In the genomic region with DNA sequence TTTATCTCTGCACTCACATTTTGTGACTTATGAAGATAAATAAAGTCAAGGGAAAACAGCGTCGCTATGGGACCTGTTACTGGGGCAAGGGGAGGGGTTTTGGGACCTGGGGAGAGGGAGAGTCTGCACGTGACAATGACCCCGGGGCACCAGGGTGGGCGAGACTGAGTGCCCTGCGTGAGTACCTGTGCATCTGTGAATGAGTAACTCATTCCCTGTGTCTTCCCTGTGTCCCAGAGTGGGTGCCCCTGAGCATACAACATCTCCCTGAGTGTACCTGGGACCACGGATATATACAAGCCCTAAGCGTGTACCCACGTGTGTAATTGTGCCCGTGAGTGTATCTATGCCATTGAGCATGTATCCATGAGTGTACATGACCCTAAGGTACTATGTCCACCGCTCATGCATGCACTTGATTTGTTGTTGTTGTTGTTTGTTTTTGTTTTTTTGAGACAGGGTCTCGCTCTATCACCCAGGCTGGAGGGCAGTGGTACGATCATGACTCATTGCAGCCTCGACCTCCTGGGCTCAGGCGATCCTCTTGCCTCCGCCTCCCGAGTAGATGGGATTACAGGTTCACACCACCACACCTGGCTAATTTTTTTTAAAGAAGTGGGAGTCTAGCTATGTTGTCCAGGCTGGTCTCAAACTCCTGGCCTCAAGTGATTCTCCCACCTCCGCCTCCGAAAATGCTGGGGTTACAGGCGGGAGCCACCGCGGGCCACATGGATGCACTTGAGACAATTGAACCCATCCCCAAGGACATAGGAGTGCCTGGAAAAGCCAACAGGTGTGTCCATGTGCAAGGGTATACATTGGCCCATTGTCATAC, we compare ENCODE assay signal across 8 cellular contexts. TPM values are rescaled to one million over a fixed set of nuclear protein-coding genes. Genes with fewer than 3 reads are reported as not detected.
DNase-seq lines count a peak whose midpoint lies in the region; ATAC-seq and TF ChIP-seq lines count a peak whose summit lies in the region.

No MANE protein-coding gene starts in this region.

- no peak overlapping the region for H2BK15ac ChIP-seq in mesenchymal stem cell (ENCODE audit: low read depth, poor library complexity, severe bottlenecking)

- intact Hi-C loops in Right ventricle myocardium superior (cut with DNase I): loop anchor here (5.0 kb wide), 1 partner anchor 113 kb away; no protein-coding TSS in a partner anchor
- intact Hi-C loops in vagina (cut with DNase I): loop anchor here (10.0 kb wide), 1 partner anchor 585 kb away; no protein-coding TSS in a partner anchor

- peaks cover 0 to 16% of the 10 kb centered on the region in 2 donors for H3K4me1 ChIP-seq in right atrium auricular region
- peaks cover 17% of the 10 kb centered on the region for H3K4me1 ChIP-seq in mesenchymal stem cell (ENCODE audit: control insufficient read depth, insufficient read depth, low read depth, low read length)
- peaks cover 19% of the 10 kb centered on the region for H3K4me1 ChIP-seq in vagina

- H3K9ac ChIP-seq in mesenchymal stem cell (ENCODE audit: low read length): peak overlapping the region; percentile 94

- H3K4me3 ChIP-seq in right atrium auricular region (peak overlapping the region; percentile 99), astrocyte of the cerebellum (ENCODE audit: low read depth, low read length) (peak overlapping the region; percentile 100), mesenchymal stem cell (ENCODE audit: insufficient read depth in 1 of 2, low read depth in 1 of 2, low read length in 2 of 2) (peak overlapping the region; percentile 45 to 93), vagina (peak overlapping the region; percentile 89 to 100)

- H3K79me1 ChIP-seq in mesenchymal stem cell (replicated peaks; ENCODE audit: low read length, poor library complexity, severe bottlenecking): peaks cover 22% of the 10 kb centered on the region

- H2BK12ac ChIP-seq in mesenchymal stem cell (ENCODE audit: low read length in 2 of 2): peak overlapping the region; percentile 78 to 79

- H3K4ac ChIP-seq in mesenchymal stem cell (ENCODE audit: low read depth in 1 of 2, low read length in 2 of 2): peak overlapping the region in 1 of 2 experiments; percentile 85

- ATAC-seq in Right ventricle myocardium superior (ENCODE audit: poor library complexity) (no peak), GM18858 (IDR thresholded peaks at IDR 0.05; ENCODE audit: unreplicated experiment) (no peak)

- DNase-seq in right atrium auricular region (ENCODE audit: low spot score): no peak
- DNase-seq in Right ventricle myocardium superior: no peak
- DNase-seq in astrocyte of the cerebellum (ENCODE audit: low read depth): no peak
- no peak for DNase-seq in mesenchymal stem cell
- no peak for DNase-seq in vagina (ENCODE audit: extremely low spot score in 2 of 2)
- DNase-seq in NCI-H146 (lab: John Stamatoyannopoulos, UW): no peak
- DNase-seq in DMS114 treated with DMSO at 0.1 percent for 48 hours (lab: John Stamatoyannopoulos, UW; ENCODE audit: unreplicated experiment): no peak

- H2BK120ac ChIP-seq in mesenchymal stem cell (ENCODE audit: low read depth, low read length): no peak overlapping the region

- no peak overlapping the region for H2BK5ac ChIP-seq in mesenchymal stem cell (ENCODE audit: low read depth, low read length, poor library complexity, severe bottlenecking)

- peak overlapping the region; percentile 86 for H3K4me2 ChIP-seq in mesenchymal stem cell (ENCODE audit: low read length, poor library complexity, severe bottlenecking)

- peak overlapping the region in 1 of 2 donors; percentile 89 for H3K27ac ChIP-seq in right atrium auricular region
- no peak overlapping the region for H3K27ac ChIP-seq in mesenchymal stem cell (ENCODE audit: low read length, poor library complexity, severe bottlenecking)
- H3K27ac ChIP-seq in vagina: peak overlapping the region; percentile 91

- no peak overlapping the region for H3K23ac ChIP-seq in mesenchymal stem cell (ENCODE audit: low read length in 2 of 2)

- peaks cover 11% of the 10 kb centered on the region for H3K36me3 ChIP-seq in right atrium auricular region
- H3K36me3 ChIP-seq in mesenchymal stem cell (ENCODE audit: control insufficient read depth in 1 of 2, insufficient read depth in 2 of 2, low read depth in 1 of 2, low read length in 2 of 2): peaks cover 17 to 27% of the 10 kb centered on the region in 2 experiments
- H3K36me3 ChIP-seq in vagina: peaks cover 0 to 23% of the 10 kb centered on the region in 2 donors

- WGBS in mesenchymal stem cell: 51% methylated on average over 22 of the region's 22 CpGs

- peak overlapping the region in 1 of 2 experiments; percentile 83 for H3K14ac ChIP-seq in mesenchymal stem cell (ENCODE audit: low read length in 2 of 2)

- H3K18ac ChIP-seq in mesenchymal stem cell (ENCODE audit: low read depth in 1 of 2, low read length in 2 of 2): peak overlapping the region in 1 of 2 experiments; percentile 89

- peak overlapping the region; percentile 86 for H4K91ac ChIP-seq in mesenchymal stem cell (ENCODE audit: low read length)

- H4K8ac ChIP-seq in mesenchymal stem cell (ENCODE audit: low read length): peak overlapping the region; percentile 99

- no peak for TF ChIP-seq POLR2A in vagina (IDR thresholded peaks at IDR 0.05)

- H2AK5ac ChIP-seq in mesenchymal stem cell (ENCODE audit: low read length, severe bottlenecking): peak overlapping the region; percentile 45

- H3K9me3 ChIP-seq in right atrium auricular region: no peaks in the 10 kb centered on the region
- no peaks in the 10 kb centered on the region for H3K9me3 ChIP-seq in mesenchymal stem cell (ENCODE audit: control insufficient read depth, low read length)
- H3K9me3 ChIP-seq in vagina: no peaks in the 10 kb centered on the region

- in situ Hi-C loops in astrocyte of the cerebellum (cut with HindIII; ENCODE audit: low sequenced_read_pairs): no loop called here

- peak overlapping the region; percentile 100 for H2AFZ ChIP-seq in mesenchymal stem cell (ENCODE audit: low read depth, low read length)

- TF ChIP-seq CTCF in right atrium auricular region (IDR thresholded peaks at IDR 0.05) (no peak), astrocyte of the cerebellum (IDR thresholded peaks at IDR 0.05; ENCODE audit: low read depth, low read length, missing control alignments) (no peak), vagina (IDR thresholded peaks at IDR 0.05) (no peak)

- H3K27me3 ChIP-seq in right atrium auricular region (no peaks in the 10 kb centered on the region), mesenchymal stem cell (ENCODE audit: control insufficient read depth in 1 of 2, insufficient read depth in 1 of 2, low read length in 2 of 2) (peaks cover 18 to 38% of the 10 kb centered on the region in 2 experiments), vagina (no peaks in the 10 kb centered on the region)

RNA-seq across cellular contexts. Expression of a gene that starts 0.6 kb away (rescaled TPM):
- 10 to 100 TPM; 55.0 to 58.3 TPM for total RNA-seq in right atrium auricular region
- total RNA-seq in Right ventricle myocardium superior: 116 TPM
- polyA plus RNA-seq in mesenchymal stem cell (2013, experiment 1 of 2): 88.2 TPM
- polyA plus RNA-seq in mesenchymal stem cell (2013, experiment 2 of 2): 93.7 TPM
- total RNA-seq in vagina: 87.2 TPM

RNA-seq across cellular contexts. Expression of a gene that starts 3.1 kb away (rescaled TPM):
- total RNA-seq in right atrium auricular region (1 to 10 TPM in 1 of 2 donors, under 1 TPM in 1; 0.70 to 1.5 TPM), Right ventricle myocardium superior (0.67 TPM), vagina (not detected)
- polyA plus RNA-seq in mesenchymal stem cell (2013, experiment 1 of 2): not detected
- not detected for polyA plus RNA-seq in mesenchymal stem cell (2013, experiment 2 of 2)

RNA-seq across cellular contexts. Expression of a gene that starts 11.1 kb away (rescaled TPM):
- total RNA-seq in right atrium auricular region (not detected), Right ventricle myocardium superior (0.48 TPM), vagina (not detected)
- polyA plus RNA-seq in mesenchymal stem cell (2013, experiment 1 of 2): not detected
- not detected for polyA plus RNA-seq in mesenchymal stem cell (2013, experiment 2 of 2)

RNA-seq across cellular contexts. Expression of a gene that starts 21.9 kb away (rescaled TPM):
- not detected for total RNA-seq in right atrium auricular region
- total RNA-seq in Right ventricle myocardium superior: 0.56 TPM
- polyA plus RNA-seq in mesenchymal stem cell (2013, experiment 1 of 2): not detected
- polyA plus RNA-seq in mesenchymal stem cell (2013, experiment 2 of 2): not detected
- not detected for total RNA-seq in vagina

RNA-seq across cellular contexts. Expression of a gene that starts 43.1 kb away (rescaled TPM):
- total RNA-seq in right atrium auricular region: 10 to 100 TPM in 1 of 2 donors, 1 to 10 TPM in 1; 6.4 to 14.9 TPM
- total RNA-seq in Right ventricle myocardium superior: 7.0 TPM
- 21.9 TPM for polyA plus RNA-seq in mesenchymal stem cell (2013, experiment 1 of 2)
- polyA plus RNA-seq in mesenchymal stem cell (2013, experiment 2 of 2): 19.8 TPM
- 64.3 TPM for total RNA-seq in vagina
